Comparison of ENCODE assay signal across 8 cellular contexts in genomic region chr18:26405190-26405781, GRCh38.
DNase-seq lines count a peak whose midpoint lies in the region; ATAC-seq, FAIRE-seq and TF ChIP-seq lines count a peak whose summit lies in the region.

No MANE protein-coding gene starts in this region.

- H4K20me1 ChIP-seq in keratinocyte (ENCODE audit: control insufficient read depth, extremely low read depth, insufficient read depth, low read length), result no peaks in the 10 kb centered on the region

- H3K27ac ChIP-seq in keratinocyte (ENCODE audit: control insufficient read depth, insufficient read depth, low read length), result no peak overlapping the region

- H3K9me3 ChIP-seq in adipocyte (ENCODE audit: control insufficient read depth, low read length), result no peaks in the 10 kb centered on the region
- no peaks in the 10 kb centered on the region for H3K9me3 ChIP-seq in keratinocyte (ENCODE audit: control insufficient read depth, low read depth, low read length)

- peak; percentile 36 for DNase-seq in activated naive CD4-positive, alpha-beta T cell treated with anti-CD3 and anti-CD28 coated beads for 36 hours
- DNase-seq in activated naive CD4-positive, alpha-beta T cell treated with Interleukin-2 at 50 U/mL for 16 hours, result no peak
- peak; percentile 48 for DNase-seq in HCEC 1CT
- DNase-seq in LNCaP clone FGC (ENCODE audit: low read depth), result no peak
- DNase-seq in adipocyte (ENCODE audit: low read depth), result peak; percentile 35
- no peak for DNase-seq in keratinocyte (ENCODE audit: low read depth, low spot score)
- no peak for DNase-seq in central memory CD4-positive, alpha-beta T cell

- intact Hi-C loops in activated naive CD4-positive, alpha-beta T cell treated with anti-CD3 and anti-CD28 coated beads for 36 hours (cut with micrococcal nuclease), result loop anchor here (1.0 kb wide), 1 partner anchor 244 kb away; no protein-coding TSS in a partner anchor

- ATAC-seq in GM21526 (IDR thresholded peaks at IDR 0.05; ENCODE audit: low FRiP score, unreplicated experiment), result no peak

- H3K4me1 ChIP-seq in adipocyte (ENCODE audit: control insufficient read depth, insufficient read depth, low read length), result peaks cover 14% of the 10 kb centered on the region
- peaks cover 14% of the 10 kb centered on the region for H3K4me1 ChIP-seq in keratinocyte (ENCODE audit: control insufficient read depth, extremely low read depth, insufficient read depth, low read length)

- CTCF ChIA-PET in activated naive CD4-positive, alpha-beta T cell treated with anti-CD3 and anti-CD28 coated beads for 36 hours (lab: Charles Lee), result interaction anchor here (0.7 to 2.5 kb wide), 3 partner anchors 15 to 247 kb away, joined by 3 to 5 read pairs (median 4); no protein-coding TSS in a partner anchor

- H3K36me3 ChIP-seq in adipocyte (ENCODE audit: control insufficient read depth, insufficient read depth, low read length, severe bottlenecking) (no peaks in the 10 kb centered on the region), keratinocyte (ENCODE audit: control insufficient read depth in 2 of 2, extremely low read depth in 1 of 2, insufficient read depth in 2 of 2, low read length in 2 of 2) (no peaks in the 10 kb centered on the region)

- dilution Hi-C loops in keratinocyte (cut with MboI; ENCODE audit: extremely low pct_ligation_motif_present, low sequenced_read_pairs), result no loop called here

- H3K9ac ChIP-seq in adipocyte (ENCODE audit: low read length), result no peak overlapping the region
- H3K9ac ChIP-seq in keratinocyte (ENCODE audit: control insufficient read depth, extremely low read depth, insufficient read depth, low read length), result no peak overlapping the region

- H3K4me3 ChIP-seq in LNCaP clone FGC (ENCODE audit: low read depth, low read length) (no peak overlapping the region), adipocyte (ENCODE audit: low read length) (no peak overlapping the region), keratinocyte (ENCODE audit: control insufficient read depth in 2 of 3, extremely low read depth in 1 of 3, insufficient read depth in 2 of 3, low read depth in 1 of 3, low read length in 3 of 3) (no peak overlapping the region)

- H3K9me1 ChIP-seq in keratinocyte (ENCODE audit: control insufficient read depth, extremely low read depth, insufficient read depth, low read length), result no peaks in the 10 kb centered on the region

- H3K27me3 Mint-ChIP-seq in activated naive CD4-positive, alpha-beta T cell treated with anti-CD3 and anti-CD28 coated beads for 36 hours (ENCODE audit: low read depth), result no peaks in the 10 kb centered on the region

- no peak overlapping the region for H3K4me2 ChIP-seq in keratinocyte (ENCODE audit: control insufficient read depth, extremely low read depth, insufficient read depth, low read depth, low read length)

- no peak overlapping the region for H3K27ac Mint-ChIP-seq in activated naive CD4-positive, alpha-beta T cell treated with anti-CD3 and anti-CD28 coated beads for 36 hours

- no peaks in the 10 kb centered on the region for H3K9me3 Mint-ChIP-seq in activated naive CD4-positive, alpha-beta T cell treated with anti-CD3 and anti-CD28 coated beads for 36 hours

- peak; percentile 68 for FAIRE-seq in keratinocyte (lab: Jason Lieb, UNC)

- H3K27me3 ChIP-seq in adipocyte (replicated peaks; ENCODE audit: control insufficient read depth, insufficient read depth, low read length) (no peaks in the 10 kb centered on the region), keratinocyte (ENCODE audit: control insufficient read depth, extremely low read depth, insufficient read depth, low read length) (no peaks in the 10 kb centered on the region)

- TF ChIP-seq CTCF in LNCaP clone FGC (IDR thresholded peaks at IDR 0.05; ENCODE audit: control insufficient read depth, extremely low read depth, insufficient read depth) (peak; percentile 67), keratinocyte (optimal IDR thresholded peaks at IDR 0.05 in 1 of 3, IDR thresholded peaks at IDR 0.05 in 1 of 3, conservative IDR thresholded peaks at IDR 0.05 in 1 of 3; ENCODE audit: extremely low read depth in 1 of 3, insufficient read depth in 2 of 3, low read length in 3 of 3) (peak; percentile 31 to 78 (median 54))

- no peaks in the 10 kb centered on the region for H3K79me2 ChIP-seq in keratinocyte (ENCODE audit: control insufficient read depth, insufficient read depth, low read length)

- H3K4me1 Mint-ChIP-seq in activated naive CD4-positive, alpha-beta T cell treated with anti-CD3 and anti-CD28 coated beads for 36 hours (ENCODE audit: low read depth), result no peaks in the 10 kb centered on the region

- H3K4me3 Mint-ChIP-seq in activated naive CD4-positive, alpha-beta T cell treated with anti-CD3 and anti-CD28 coated beads for 36 hours, result no peak overlapping the region

- H2AFZ ChIP-seq in keratinocyte (ENCODE audit: control insufficient read depth, low read length), result no peak overlapping the region

- no peaks in the 10 kb centered on the region for H3K36me3 Mint-ChIP-seq in activated naive CD4-positive, alpha-beta T cell treated with anti-CD3 and anti-CD28 coated beads for 36 hours (ENCODE audit: low read depth)

Comparison
In these comparisons a context has a peak if more than half of its experiments do, and no peak if none do; other contexts are left out.
1. DNase-seq: peak in activated naive CD4-positive, alpha-beta T cell treated with anti-CD3 and anti-CD28 coated beads for 36 hours (single experiment), HCEC 1CT (single experiment) and adipocyte (single experiment); none in activated naive CD4-positive, alpha-beta T cell treated with Interleukin-2 at 50 U/mL for 16 hours (single experiment), LNCaP clone FGC (single experiment), keratinocyte (single experiment) and central memory CD4-positive, alpha-beta T cell (single experiment).